In the genomic region with DNA sequence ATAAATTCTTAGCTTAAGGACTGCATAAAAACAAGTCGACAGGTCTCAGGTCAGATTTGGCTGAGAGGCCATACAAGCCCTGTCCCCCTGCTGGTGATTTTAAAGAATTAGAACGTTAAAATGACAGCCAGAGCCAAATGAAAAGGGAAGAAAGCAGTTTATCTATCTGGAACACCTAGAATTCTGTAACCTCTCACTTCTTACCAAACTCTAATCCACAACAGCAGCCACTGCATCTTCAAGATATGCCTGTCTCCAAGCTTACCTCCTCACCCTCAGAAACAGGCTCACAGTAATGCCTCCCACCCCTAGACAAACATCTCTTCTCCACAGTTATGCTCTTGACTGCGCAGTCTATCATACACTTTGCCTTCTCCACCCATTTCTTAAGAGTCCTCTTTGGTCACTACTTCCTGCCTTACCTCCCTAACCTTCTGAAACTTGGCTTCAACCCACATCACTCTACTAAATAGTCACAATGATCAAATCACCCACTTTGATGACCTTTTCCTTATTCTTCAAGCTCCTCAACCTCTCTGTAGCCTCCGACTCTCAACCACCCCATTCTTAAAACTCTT, we compare ENCODE assay signal across 7 cellular contexts. TPM values are rescaled to one million over a fixed set of nuclear protein-coding genes. Genes with fewer than 3 reads are reported as not detected.
DNase-seq lines count a peak whose midpoint lies in the region; ATAC-seq and TF ChIP-seq lines count a peak whose summit lies in the region.

No MANE protein-coding gene starts in this region.

- CTCF ChIA-PET in GM10248 (lab: Yijun Ruan, JAX): interaction anchor here (1.0 to 5.3 kb wide), 14 partner anchors 9 to 156 kb away, joined by 3 to 72 read pairs (median 5); a partner anchor contains a TSS
- CTCF ChIA-PET in activated CD8-positive, alpha-beta T cell treated with anti-CD3 and anti-CD28 coated beads for 36 hours (lab: Charles Lee): interaction anchor here (0.6 to 5.4 kb wide), 18 partner anchors 9 to 166 kb away, joined by 3 to 37 read pairs (median 4); no protein-coding TSS in a partner anchor

- no peak overlapping the region for H3K4me3 Mint-ChIP-seq in activated CD8-positive, alpha-beta T cell treated with anti-CD3 and anti-CD28 coated beads for 36 hours
- H3K4me3 Mint-ChIP-seq in stimulated activated naive B cell treated with anti-CD40 and anti-IgM and Interleukin-4, amounts not matched to agents 10 μg/mL and 1 μg/mL and 100 μg/mL, for 72 hours: no peak overlapping the region

- no peaks in the 10 kb centered on the region for H3K27me3 Mint-ChIP-seq in activated CD8-positive, alpha-beta T cell treated with anti-CD3 and anti-CD28 coated beads for 36 hours
- no peaks in the 10 kb centered on the region for H3K27me3 Mint-ChIP-seq in stimulated activated naive B cell treated with anti-CD40 and anti-IgM and Interleukin-4, amounts not matched to agents 10 μg/mL and 1 μg/mL and 100 μg/mL, for 72 hours

- no peak overlapping the region for H3K4me3 ChIP-seq in LNCaP clone FGC (ENCODE audit: low read depth, low read length)

- no peaks in the 10 kb centered on the region for H3K9me3 Mint-ChIP-seq in activated CD8-positive, alpha-beta T cell treated with anti-CD3 and anti-CD28 coated beads for 36 hours
- no peaks in the 10 kb centered on the region for H3K9me3 Mint-ChIP-seq in stimulated activated naive B cell treated with anti-CD40 and anti-IgM and Interleukin-4, amounts not matched to agents 10 μg/mL and 1 μg/mL and 100 μg/mL, for 72 hours

- DNase-seq in GM10248 (ENCODE audit: extremely low spot score) (peak; percentile 59), LNCaP clone FGC (ENCODE audit: low read depth) (no peak), iPS-NIHi7 (ENCODE audit: extremely low spot score) (peak; percentile 66), cerebellar nuclear complex (lab: John Stamatoyannopoulos, UW) (no peak)
- DNase-seq in activated CD8-positive, alpha-beta T cell treated with anti-CD3 and anti-CD28 coated beads for 36 hours: no peak
- no peak for DNase-seq in stimulated activated naive B cell treated with anti-CD40 and anti-IgM and Interleukin-4, amounts not matched to agents 10 μg/mL and 1 μg/mL and 100 μg/mL, for 72 hours

- TF ChIP-seq CTCF in GM10248 (IDR thresholded peaks at IDR 0.05; ENCODE audit: control extremely low read depth, extremely low read depth, low read depth, missing control alignments) (peak; percentile 48), LNCaP clone FGC (IDR thresholded peaks at IDR 0.05; ENCODE audit: control insufficient read depth, extremely low read depth, insufficient read depth) (peak; percentile 49)
- TF ChIP-seq CTCF in activated CD8-positive, alpha-beta T cell treated with anti-CD3 and anti-CD28 coated beads for 36 hours (IDR thresholded peaks at IDR 0.05): peak; percentile 52

- ATAC-seq in activated CD8-positive, alpha-beta T cell treated with anti-CD3 and anti-CD28 coated beads for 36 hours: no peak
- ATAC-seq in stimulated activated naive B cell treated with anti-CD40 and anti-IgM and Interleukin-4, amounts not matched to agents 10 μg/mL and 1 μg/mL and 100 μg/mL, for 72 hours (replicated peaks): no peak
- no peak for ATAC-seq in HG03565 (IDR thresholded peaks at IDR 0.05; ENCODE audit: unreplicated experiment)

- H3K36me3 Mint-ChIP-seq in activated CD8-positive, alpha-beta T cell treated with anti-CD3 and anti-CD28 coated beads for 36 hours (ENCODE audit: low read depth): peaks cover 7% of the 10 kb centered on the region
- peaks cover 13 to 43% of the 10 kb centered on the region in 2 donors for H3K36me3 Mint-ChIP-seq in stimulated activated naive B cell treated with anti-CD40 and anti-IgM and Interleukin-4, amounts not matched to agents 10 μg/mL and 1 μg/mL and 100 μg/mL, for 72 hours

- H3K4me1 Mint-ChIP-seq in activated CD8-positive, alpha-beta T cell treated with anti-CD3 and anti-CD28 coated beads for 36 hours (ENCODE audit: low read depth): peaks cover 41% of the 10 kb centered on the region
- peaks cover 32 to 48% of the 10 kb centered on the region in 2 donors for H3K4me1 Mint-ChIP-seq in stimulated activated naive B cell treated with anti-CD40 and anti-IgM and Interleukin-4, amounts not matched to agents 10 μg/mL and 1 μg/mL and 100 μg/mL, for 72 hours

- no peak overlapping the region for H3K27ac Mint-ChIP-seq in activated CD8-positive, alpha-beta T cell treated with anti-CD3 and anti-CD28 coated beads for 36 hours
- H3K27ac Mint-ChIP-seq in stimulated activated naive B cell treated with anti-CD40 and anti-IgM and Interleukin-4, amounts not matched to agents 10 μg/mL and 1 μg/mL and 100 μg/mL, for 72 hours: no peak overlapping the region

- POLR2A ChIA-PET in GM10248 (lab: Yijun Ruan, JAX): no interaction called here
- POLR2A ChIA-PET in activated CD8-positive, alpha-beta T cell treated with anti-CD3 and anti-CD28 coated beads for 36 hours (lab: Charles Lee): interaction anchor here (1.0 to 1.2 kb wide), 3 partner anchors 14 to 17 kb away, joined by 4 to 6 read pairs (median 4); a partner anchor contains a TSS

- intact Hi-C loops in activated CD8-positive, alpha-beta T cell treated with anti-CD3 and anti-CD28 coated beads for 36 hours (cut with micrococcal nuclease): no loop called here

RNA-seq across cellular contexts. Expression of a gene that starts 14.2 kb away (rescaled TPM):
- 10 to 100 TPM; 46.3 to 46.8 TPM for total RNA-seq in activated CD8-positive, alpha-beta T cell treated with anti-CD3 and anti-CD28 coated beads for 36 hours

Comparison
In these comparisons a context has a peak if more than half of its experiments do, and no peak if none do; other contexts are left out.
1. DNase-seq: peak in GM10248 (single experiment) and iPS-NIHi7 (single experiment); none in LNCaP clone FGC (single experiment), activated CD8-positive, alpha-beta T cell treated with anti-CD3 and anti-CD28 coated beads for 36 hours (single experiment), stimulated activated naive B cell treated with anti-CD40 and anti-IgM and Interleukin-4, amounts not matched to agents 10 μg/mL and 1 μg/mL and 100 μg/mL, for 72 hours (single experiment) and cerebellar nuclear complex (0 of 2).
2. Peak in every context shown above with its lines, with median percentiles within 50 percentile points of each other: CTCF ChIP-seq.